In genomic region chr7:26937956-26938623, GRCh38 we compare ENCODE assay signal across 23 cellular contexts.
DNase-seq lines count a peak whose midpoint lies in the region; ATAC-seq, FAIRE-seq and TF ChIP-seq lines count a peak whose summit lies in the region.
"Had no signal": no experiment of that assay in that cellular context is flagged by ENCODE, and none has a peak within 500 bp of the region (broad histone marks: within the 10 kb centered on the region; RNA-seq: fewer than 3 reads in every experiment).

No MANE protein-coding gene starts in this region.

- no peaks in the 10 kb centered on the region for H3K9me3 ChIP-seq in CD8-positive, alpha-beta T cell (ENCODE audit: low read length)
- no peaks in the 10 kb centered on the region for H3K9me3 ChIP-seq in small intestine (ENCODE audit: control insufficient read depth, low read depth)
- H3K9me3 ChIP-seq: body of pancreas, esophagus muscularis mucosa, sigmoid colon, suprapubic skin had no signal

- H3K4me3 ChIP-seq in CD8-positive, alpha-beta T cell (ENCODE audit: low read depth, low read length), result no peak overlapping the region
- no peak overlapping the region for H3K4me3 ChIP-seq in small intestine (ENCODE audit: low read depth in 1 of 2, low read length in 2 of 2)
- H3K4me3 ChIP-seq: body of pancreas, esophagus muscularis mucosa, heart left ventricle, sigmoid colon, suprapubic skin had no signal

- no peak overlapping the region for H3K27ac ChIP-seq in CD8-positive, alpha-beta T cell (ENCODE audit: low read depth, low read length)
- H3K27ac ChIP-seq in small intestine (ENCODE audit: low read depth in 1 of 2, low read length in 1 of 2), result no peak overlapping the region
- H3K27ac ChIP-seq: body of pancreas, esophagus muscularis mucosa, heart left ventricle, sigmoid colon, suprapubic skin had no signal

- peak; percentile 96 for FAIRE-seq in H54 (lab: Jason Lieb, UNC)
- peak; percentile 96 for FAIRE-seq in RCC 7860 (lab: Jason Lieb, UNC)
- FAIRE-seq in small intestine (lab: Jason Lieb, UNC), result no peak
- FAIRE-seq: kidney, TTC549 had no signal

- 63 to 75% (median 69%) methylated on average over 1 of the region's 1 CpG for WGBS in small intestine, 3 donors

- H3K27me3 ChIP-seq in CD8-positive, alpha-beta T cell (ENCODE audit: insufficient read depth, low read length), result no peaks in the 10 kb centered on the region
- H3K27me3 ChIP-seq in small intestine (ENCODE audit: control insufficient read depth in 2 of 2, insufficient read depth in 2 of 2, low read length in 2 of 2), result no peaks in the 10 kb centered on the region
- H3K27me3 ChIP-seq: body of pancreas, esophagus muscularis mucosa, sigmoid colon, suprapubic skin had no signal

- H3K27ac Mint-ChIP-seq in CD8-positive, alpha-beta T cell, result no peak overlapping the region
- H3K27ac Mint-ChIP-seq: dendritic cell treated with granulocyte-macrophage colony-stimulating factor and Interleukin-4, amounts not matched to agents 40 ng/mL and 50 ng/mL, for 4 days had no signal

- no peaks in the 10 kb centered on the region for H3K4me1 ChIP-seq in CD8-positive, alpha-beta T cell (ENCODE audit: insufficient read depth, low read length)
- H3K4me1 ChIP-seq in small intestine (ENCODE audit: control insufficient read depth in 2 of 2, insufficient read depth in 1 of 2, low read depth in 1 of 2, low read length in 1 of 2), result no peaks in the 10 kb centered on the region
- H3K4me1 ChIP-seq: body of pancreas, esophagus muscularis mucosa, heart left ventricle, sigmoid colon had no signal

- no peaks in the 10 kb centered on the region for H3K36me3 ChIP-seq in CD8-positive, alpha-beta T cell (ENCODE audit: insufficient read depth, low read length)
- H3K36me3 ChIP-seq in small intestine (ENCODE audit: control insufficient read depth in 2 of 2, insufficient read depth in 2 of 2, low read length in 2 of 2), result no peaks in the 10 kb centered on the region
- H3K36me3 ChIP-seq: esophagus muscularis mucosa, heart left ventricle, sigmoid colon, suprapubic skin had no signal

- POLR2A ChIA-PET in CD8-positive, alpha-beta T cell (lab: Charles Lee), result no interaction called here

- no peak for TF ChIP-seq POLR2A in H54 (IDR thresholded peaks at IDR 0.05; ENCODE audit: low read depth, low read length)

- CTCF ChIA-PET in CD8-positive, alpha-beta T cell (lab: Charles Lee), result no interaction called here

- intact Hi-C loops in CD8-positive, alpha-beta T cell (cut with DNase I, micrococcal nuclease), result no loop called here

- TF ChIP-seq CTCF in CD8-positive, alpha-beta T cell (IDR thresholded peaks at IDR 0.05), result no peak

- DNase-seq in DMS53 treated with DMSO at 0.1 percent for 48 hours (lab: John Stamatoyannopoulos, UW; ENCODE audit: unreplicated experiment) (peak; percentile 45), H54 (ENCODE audit: insufficient read length, low spot score) (no peak), RCC 7860 (ENCODE audit: low spot score) (peak; percentile 75), kidney glomerular epithelial cell (lab: John Stamatoyannopoulos, UW) (peak; percentile 62), small intestine (no peak), DMS79 (lab: John Stamatoyannopoulos, UW) (no peak)
- no peak for DNase-seq in CD8-positive, alpha-beta T cell
- DNase-seq: activated CD4-positive, alpha-beta T cell treated with anti-CD3 and anti-CD28 coated beads, Interleukin-2, amount 50 U/mL, for 4 hours; activated naive CD4-positive, alpha-beta T cell treated with anti-CD3 and anti-CD28 coated beads, Interleukin-2, amount 50 U/mL, for 16 hours; body of pancreas; heart left ventricle; kidney; NCI-H1048; NCI-H2081 treated with DMSO at 0.1 percent for 48 hours; NCI-H69; sigmoid colon; stimulated activated CD4-positive, alpha-beta T cell treated with anti-CD3 and anti-CD28 coated beads, Interleukin-4, amount 100 ng/mL, for 1 hour had no signal

- H3K9me3 Mint-ChIP-seq in CD8-positive, alpha-beta T cell, result no peaks in the 10 kb centered on the region
- H3K9me3 Mint-ChIP-seq: dendritic cell treated with granulocyte-macrophage colony-stimulating factor and Interleukin-4, amounts not matched to agents 40 ng/mL and 50 ng/mL, for 4 days had no signal

- H3K27me3 Mint-ChIP-seq in CD8-positive, alpha-beta T cell (ENCODE audit: low read depth), result peaks cover 4% of the 10 kb centered on the region

- H3K4me3 Mint-ChIP-seq in CD8-positive, alpha-beta T cell, result no peak overlapping the region
- H3K4me3 Mint-ChIP-seq: dendritic cell treated with granulocyte-macrophage colony-stimulating factor and Interleukin-4, amounts not matched to agents 40 ng/mL and 50 ng/mL, for 4 days had no signal

- H3K4me1 Mint-ChIP-seq in CD8-positive, alpha-beta T cell (ENCODE audit: low read depth), result no peaks in the 10 kb centered on the region

- H3K36me3 Mint-ChIP-seq in CD8-positive, alpha-beta T cell, result no peaks in the 10 kb centered on the region

- no peak for ATAC-seq in GM19324 (IDR thresholded peaks at IDR 0.05; ENCODE audit: low FRiP score, unreplicated experiment)
- ATAC-seq in CD8-positive, alpha-beta T cell, result no peak
- ATAC-seq: body of pancreas, heart left ventricle, Panc1 had no signal

Comparison
In these comparisons a context has a peak if more than half of its experiments do, and no peak if none do; other contexts are left out.
1. DNase-seq: peak in DMS53 treated with DMSO at 0.1 percent for 48 hours (single experiment), RCC 7860 (single experiment) and kidney glomerular epithelial cell (single experiment); none in H54 (single experiment), CD8-positive, alpha-beta T cell (0 of 7), small intestine (single experiment) and DMS79 (single experiment).